19 cellular contexts compared by ENCODE assay signal in genomic region chr3:101858464-101858863, GRCh38. TPM values are rescaled to one million over a fixed set of nuclear protein-coding genes. Genes with fewer than 3 reads are reported as not detected.
A peak's percentile ranks its signal among the peaks of the same experiment; 100 is the strongest.
DNase-seq lines count a peak whose midpoint lies in the region; ATAC-seq, FAIRE-seq and TF ChIP-seq lines count a peak whose summit lies in the region.
"Had no signal": no experiment of that assay in that cellular context is flagged by ENCODE, and none has a peak within 500 bp of the region (broad histone marks: within the 10 kb centered on the region; RNA-seq: fewer than 3 reads in every experiment).

No MANE protein-coding gene starts in this region.

- DNase-seq in CD8-positive, alpha-beta T cell: no peak
- no peak for DNase-seq in GM19239 (ENCODE audit: insufficient read length, low spot score)
- no peak for DNase-seq in astrocyte (ENCODE audit: low read depth)
- no peak for DNase-seq in naive thymus-derived CD4-positive, alpha-beta T cell
- DNase-seq in NCI-H82 treated with DMSO at 0.1 percent for 48 hours (lab: John Stamatoyannopoulos, UW; ENCODE audit: unreplicated experiment): no peak
- DNase-seq in frontal cortex (ENCODE audit: low spot score in 2 of 2): no peak
- DNase-seq: activated CD4-positive, alpha-beta T cell treated with anti-CD3 and anti-CD28 coated beads for 48 hours; activated T-cell treated with anti-CD3 and anti-CD28 coated beads, Interleukin-2, amount 50 U/mL, for 48 hours; CD4-positive, CD25-positive, alpha-beta regulatory T cell; left lung; naive thymus-derived CD8-positive, alpha-beta T cell; NCI-H146; NCI-H345; NK-92 treated with Interleukin-12 subunit alpha and Interleukin-12 subunit beta, amount 100 ng/mL, for 24 hours; T1000 had no signal

- H2AFZ ChIP-seq in astrocyte (ENCODE audit: low read depth, low read length): no peak overlapping the region
- H2AFZ ChIP-seq: GM23338 had no signal

- H3K9me3 Mint-ChIP-seq in CD8-positive, alpha-beta T cell: no peaks in the 10 kb centered on the region
- no peaks in the 10 kb centered on the region for H3K9me3 Mint-ChIP-seq in astrocyte (ENCODE audit: unreplicated experiment)
- no peaks in the 10 kb centered on the region for H3K9me3 Mint-ChIP-seq in naive thymus-derived CD4-positive, alpha-beta T cell
- H3K9me3 Mint-ChIP-seq: brain; CD4-positive, CD25-positive, alpha-beta regulatory T cell; GM23338; naive thymus-derived CD8-positive, alpha-beta T cell had no signal

- H3K9ac ChIP-seq in astrocyte (ENCODE audit: low read length): no peak overlapping the region

- POLR2A ChIA-PET in CD8-positive, alpha-beta T cell (lab: Charles Lee): interaction anchor here (2.0 kb wide), 1 partner anchor 9 kb away, joined by 6 read pairs; the partner anchor contains the start of gene NFKBIZ
- POLR2A ChIA-PET in naive thymus-derived CD4-positive, alpha-beta T cell (lab: Charles Lee): interaction anchor here (1.1 kb wide), 1 partner anchor 77 kb away, joined by 3 read pairs; no protein-coding TSS in a partner anchor

- peaks cover 17% of the 10 kb centered on the region for H3K4me1 ChIP-seq in CD8-positive, alpha-beta T cell (ENCODE audit: insufficient read depth, low read length)
- peaks cover 6% of the 10 kb centered on the region for H3K4me1 ChIP-seq in astrocyte (ENCODE audit: insufficient read depth, low read length)
- H3K4me1 ChIP-seq in naive thymus-derived CD4-positive, alpha-beta T cell (ENCODE audit: control insufficient read depth in 2 of 2, insufficient read depth in 2 of 2, low read length in 2 of 2): peaks cover 3 to 32% of the 10 kb centered on the region in 2 donors

- H3K4me1 Mint-ChIP-seq in CD8-positive, alpha-beta T cell (ENCODE audit: low read depth): peaks cover 44% of the 10 kb centered on the region
- H3K4me1 Mint-ChIP-seq in astrocyte (ENCODE audit: low read depth, unreplicated experiment): peaks cover 26% of the 10 kb centered on the region
- peaks cover 20 to 73% (median 61%) of the 10 kb centered on the region in 7 donors for H3K4me1 Mint-ChIP-seq in naive thymus-derived CD4-positive, alpha-beta T cell
- H3K4me1 Mint-ChIP-seq: brain, GM23338 had no signal

- TF ChIP-seq CTCF in CD8-positive, alpha-beta T cell (IDR thresholded peaks at IDR 0.05): no peak
- TF ChIP-seq CTCF in astrocyte (IDR thresholded peaks at IDR 0.05; ENCODE audit: insufficient read depth, low read depth, low read length): no peak

- H4K20me1 ChIP-seq in astrocyte (ENCODE audit: insufficient read depth, low read length): peaks cover 54% of the 10 kb centered on the region

- intact Hi-C loops in CD8-positive, alpha-beta T cell (cut with DNase I, micrococcal nuclease): loop anchor here in 1 of 2 experiments (10.0 kb wide), 1 partner anchor 1154 kb away; the partner anchor contains the start of gene TFG
- intact Hi-C loops in naive thymus-derived CD4-positive, alpha-beta T cell (cut with micrococcal nuclease): loop anchor here in 1 of 2 donors (10.0 kb wide), 1 partner anchor 1454 kb away; the partner anchor contains the start of genes LNP1 and TOMM70

- H3K9me3 ChIP-seq in CD8-positive, alpha-beta T cell (ENCODE audit: low read length): no peaks in the 10 kb centered on the region
- H3K9me3 ChIP-seq in astrocyte (ENCODE audit: insufficient read depth, low read depth, low read length): no peaks in the 10 kb centered on the region
- H3K9me3 ChIP-seq in naive thymus-derived CD4-positive, alpha-beta T cell (ENCODE audit: control insufficient read depth in 2 of 3, low read length in 3 of 3): no peaks in the 10 kb centered on the region
- H3K9me3 ChIP-seq: left lung had no signal

- no peaks in the 10 kb centered on the region for H3K27me3 Mint-ChIP-seq in CD8-positive, alpha-beta T cell (ENCODE audit: low read depth)
- no peaks in the 10 kb centered on the region for H3K27me3 Mint-ChIP-seq in astrocyte (ENCODE audit: low read depth, unreplicated experiment)
- no peaks in the 10 kb centered on the region for H3K27me3 Mint-ChIP-seq in naive thymus-derived CD4-positive, alpha-beta T cell
- H3K27me3 Mint-ChIP-seq: brain; CD4-positive, CD25-positive, alpha-beta regulatory T cell; naive thymus-derived CD8-positive, alpha-beta T cell had no signal

- no peak overlapping the region for H3K4me3 ChIP-seq in CD8-positive, alpha-beta T cell (ENCODE audit: low read depth, low read length)
- no peak overlapping the region for H3K4me3 ChIP-seq in astrocyte (ENCODE audit: insufficient read depth, low read depth, low read length)
- H3K4me3 ChIP-seq in naive thymus-derived CD4-positive, alpha-beta T cell (ENCODE audit: low read length): no peak overlapping the region
- H3K4me3 ChIP-seq: GM23338 had no signal

- H3K4me3 Mint-ChIP-seq in CD8-positive, alpha-beta T cell: no peak overlapping the region
- no peak overlapping the region for H3K4me3 Mint-ChIP-seq in astrocyte (ENCODE audit: unreplicated experiment)
- peak overlapping the region in 8 of 10 donors; percentile 5 to 33 (median 16) for H3K4me3 Mint-ChIP-seq in naive thymus-derived CD4-positive, alpha-beta T cell
- H3K4me3 Mint-ChIP-seq: brain, GM23338 had no signal

- peaks cover 83% of the 10 kb centered on the region for H3K36me3 Mint-ChIP-seq in CD8-positive, alpha-beta T cell
- H3K36me3 Mint-ChIP-seq in astrocyte (ENCODE audit: low read depth, unreplicated experiment): peaks cover 31% of the 10 kb centered on the region
- H3K36me3 Mint-ChIP-seq in naive thymus-derived CD4-positive, alpha-beta T cell: peaks cover 22 to 80% (median 62%) of the 10 kb centered on the region in 5 donors

- peak overlapping the region; percentile 5 for H3K27ac Mint-ChIP-seq in CD8-positive, alpha-beta T cell
- H3K27ac Mint-ChIP-seq in astrocyte (ENCODE audit: unreplicated experiment): peak overlapping the region; percentile 51
- H3K27ac Mint-ChIP-seq in naive thymus-derived CD4-positive, alpha-beta T cell: peak overlapping the region in 8 of 9 donors; percentile 24 to 79 (median 52)
- H3K27ac Mint-ChIP-seq: brain, GM23338 had no signal

- no peak overlapping the region for H3K4me2 ChIP-seq in astrocyte (ENCODE audit: low read length)
- H3K4me2 ChIP-seq: GM23338 had no signal

- H3K79me2 ChIP-seq in astrocyte (ENCODE audit: insufficient read depth, low read length): peaks cover 19% of the 10 kb centered on the region

- no peaks in the 10 kb centered on the region for H3K27me3 ChIP-seq in CD8-positive, alpha-beta T cell (ENCODE audit: insufficient read depth, low read length)
- no peaks in the 10 kb centered on the region for H3K27me3 ChIP-seq in astrocyte (ENCODE audit: insufficient read depth, low read length)
- no peaks in the 10 kb centered on the region for H3K27me3 ChIP-seq in naive thymus-derived CD4-positive, alpha-beta T cell (ENCODE audit: control insufficient read depth in 2 of 2, insufficient read depth in 2 of 2, low read length in 2 of 2)
- H3K27me3 ChIP-seq: left lung had no signal

- ATAC-seq in CD8-positive, alpha-beta T cell: no peak
- no peak for ATAC-seq in naive thymus-derived CD4-positive, alpha-beta T cell
- no peak for ATAC-seq in GM21515 (IDR thresholded peaks at IDR 0.05; ENCODE audit: unreplicated experiment)
- ATAC-seq: GM23338; left lung; naive thymus-derived CD8-positive, alpha-beta T cell; Right ventricle myocardium inferior had no signal

- CTCF ChIA-PET in CD8-positive, alpha-beta T cell (lab: Charles Lee): interaction anchor here (1.5 to 1.8 kb wide), 2 partner anchors 49 to 367 kb away, joined by 3 to 6 read pairs; no protein-coding TSS in a partner anchor
- CTCF ChIA-PET in naive thymus-derived CD4-positive, alpha-beta T cell (lab: Charles Lee): interaction anchor here (0.8 kb wide), 1 partner anchor 46 kb away, joined by 3 read pairs; no protein-coding TSS in a partner anchor

- FAIRE-seq in GM19239 (lab: Jason Lieb, UNC) (peak; percentile 51), astrocyte (lab: Jason Lieb, UNC) (no peak), frontal cortex (lab: Jason Lieb, UNC) (no peak)

- no peak overlapping the region for H3K27ac ChIP-seq in CD8-positive, alpha-beta T cell (ENCODE audit: low read depth, low read length)
- H3K27ac ChIP-seq in astrocyte (ENCODE audit: low read depth, low read length): no peak overlapping the region
- no peak overlapping the region for H3K27ac ChIP-seq in naive thymus-derived CD4-positive, alpha-beta T cell (ENCODE audit: low read depth, low read length)
- H3K27ac ChIP-seq: left lung had no signal

- H3K36me3 ChIP-seq in CD8-positive, alpha-beta T cell (ENCODE audit: insufficient read depth, low read length): peaks cover 65% of the 10 kb centered on the region
- peaks cover 79% of the 10 kb centered on the region for H3K36me3 ChIP-seq in astrocyte (ENCODE audit: insufficient read depth, low read length)
- peaks cover 51 to 69% (median 52%) of the 10 kb centered on the region in 3 experiments for H3K36me3 ChIP-seq in naive thymus-derived CD4-positive, alpha-beta T cell (ENCODE audit: control insufficient read depth in 2 of 3, insufficient read depth in 3 of 3, low read length in 3 of 3)

RNA-seq across cellular contexts. Expression of gene NFKBIZ, which starts 9.2 kb away (rescaled TPM):
- total RNA-seq in CD8-positive, alpha-beta T cell: 100 to 1,000 TPM; 460 to 477 TPM
- total RNA-seq in astrocyte (30.6 and 39.6 TPM in 2 replicates), frontal cortex (2.4 TPM)
- 100 to 1,000 TPM; 108 to 913 (median 140) TPM for total RNA-seq in naive thymus-derived CD4-positive, alpha-beta T cell
- 10 to 100 TPM; 21.0 to 30.8 TPM for polyA plus RNA-seq in naive thymus-derived CD4-positive, alpha-beta T cell

Comparison
In these comparisons a context has a peak if more than half of its experiments do, and no peak if none do; other contexts are left out.
1. H3K4me3 Mint-ChIP-seq: peak in naive thymus-derived CD4-positive, alpha-beta T cell (8 of 10); none in CD8-positive, alpha-beta T cell (single experiment) and astrocyte (single experiment).
2. Peak in every context shown above with its lines, with median percentiles within 50 percentile points of each other: H3K27ac Mint-ChIP-seq.